ENCODE assay signal across 20 cellular contexts in genomic region chr2:72080286-72081145, GRCh38.
"Had no signal": no experiment of that assay in that cellular context is flagged by ENCODE, and none has a peak within 500 bp of the region (broad histone marks: within the 10 kb centered on the region; RNA-seq: fewer than 3 reads in every experiment).

No MANE protein-coding gene starts in this region.

- H3K9me3 ChIP-seq: adrenal gland had no signal

- H3K36me3 ChIP-seq: adrenal gland had no signal

- H3K4me3 ChIP-seq: adrenal gland, PC-9 had no signal

- H3K27me3 Mint-ChIP-seq: activated naive CD8-positive, alpha-beta T cell treated with anti-CD3 and anti-CD28 coated beads, Interleukin-2, amount 10 ng/mL, durations not matched to agents 7 days and 5 days had no signal

- H3K27ac Mint-ChIP-seq: activated CD8-positive, alpha-beta T cell treated with anti-CD3 and anti-CD28 coated beads, Interleukin-2, amount 10 ng/mL, durations not matched to agents 7 days and 5 days; activated naive CD8-positive, alpha-beta T cell treated with anti-CD3 and anti-CD28 coated beads, Interleukin-2, amount 10 ng/mL, durations not matched to agents 7 days and 5 days; T-helper 1 cell treated with Interleukin-12 subunit alpha and Interleukin-12 subunit beta and Interleukin-4 antibody, amounts not matched to agents 30 μg/mL and 1 μg/mL, for 36 hours; WTC11 had no signal

- H3K36me3 Mint-ChIP-seq: activated naive CD8-positive, alpha-beta T cell treated with anti-CD3 and anti-CD28 coated beads, Interleukin-2, amount 10 ng/mL, durations not matched to agents 7 days and 5 days had no signal

- H3K4me1 Mint-ChIP-seq: activated naive CD8-positive, alpha-beta T cell treated with anti-CD3 and anti-CD28 coated beads, Interleukin-2, amount 10 ng/mL, durations not matched to agents 7 days and 5 days had no signal

- H3K4me3 Mint-ChIP-seq: activated CD8-positive, alpha-beta T cell treated with anti-CD3 and anti-CD28 coated beads, Interleukin-2, amount 10 ng/mL, durations not matched to agents 7 days and 5 days; activated naive CD8-positive, alpha-beta T cell treated with anti-CD3 and anti-CD28 coated beads, Interleukin-2, amount 10 ng/mL, durations not matched to agents 7 days and 5 days; T-helper 1 cell treated with Interleukin-12 subunit alpha and Interleukin-12 subunit beta and Interleukin-4 antibody, amounts not matched to agents 30 μg/mL and 1 μg/mL, for 36 hours; WTC11 had no signal

- ATAC-seq: activated CD8-positive, alpha-beta T cell treated with anti-CD3 and anti-CD28 coated beads, Interleukin-2, amount 10 ng/mL, durations not matched to agents 7 days and 5 days; WTC11 had no signal

- H3K27ac ChIP-seq: adrenal gland, PC-9 had no signal

- H3K9me3 Mint-ChIP-seq: activated naive CD8-positive, alpha-beta T cell treated with anti-CD3 and anti-CD28 coated beads, Interleukin-2, amount 10 ng/mL, durations not matched to agents 7 days and 5 days had no signal

- H3K4me1 ChIP-seq: adrenal gland had no signal

- DNase-seq: activated CD4-positive, alpha-beta T cell treated with anti-CD3 and anti-CD28 coated beads for 48 hours; activated CD4-positive, alpha-beta T cell treated with anti-CD3 and anti-CD28 coated beads, Interleukin-2, amount 50 U/mL, for 4 hours; activated CD4-positive, CD25-positive, alpha-beta regulatory T cell treated with anti-CD3 and anti-CD28 coated beads, Interleukin-2, amount 50 U/mL, for 72 hours; activated CD8-positive, alpha-beta memory T cell treated with anti-CD3 and anti-CD28 coated beads, Interleukin-2, amount 50 U/mL, for 48 hours; activated CD8-positive, alpha-beta T cell treated with anti-CD3 and anti-CD28 coated beads, Interleukin-2, amount 10 ng/mL, durations not matched to agents 7 days and 5 days; activated naive CD4-positive, alpha-beta T cell treated with anti-CD3 and anti-CD28 coated beads, Interleukin-2, amount 50 U/mL, for 16 hours; activated naive CD8-positive, alpha-beta T cell treated with anti-CD3 and anti-CD28 coated beads, Interleukin-2, amount 10 ng/mL, durations not matched to agents 7 days and 5 days; activated T-cell treated with anti-CD3 and anti-CD28 coated beads, Interleukin-2, amount 50 U/mL, for 1 hour; adrenal gland; MM.1S; NCI-H146; NCI-H187 treated with DMSO at 0.1 percent for 48 hours; NCI-H2081 treated with DMSO at 0.1 percent for 48 hours; NCI-H226; NCI-H510A treated with DMSO at 0.1 percent for 48 hours; NCI-H69; PC-9; SHP77 treated with DMSO at 0.1 percent for 48 hours had no signal
